8 cellular contexts compared by ENCODE assay signal in the genomic region with DNA sequence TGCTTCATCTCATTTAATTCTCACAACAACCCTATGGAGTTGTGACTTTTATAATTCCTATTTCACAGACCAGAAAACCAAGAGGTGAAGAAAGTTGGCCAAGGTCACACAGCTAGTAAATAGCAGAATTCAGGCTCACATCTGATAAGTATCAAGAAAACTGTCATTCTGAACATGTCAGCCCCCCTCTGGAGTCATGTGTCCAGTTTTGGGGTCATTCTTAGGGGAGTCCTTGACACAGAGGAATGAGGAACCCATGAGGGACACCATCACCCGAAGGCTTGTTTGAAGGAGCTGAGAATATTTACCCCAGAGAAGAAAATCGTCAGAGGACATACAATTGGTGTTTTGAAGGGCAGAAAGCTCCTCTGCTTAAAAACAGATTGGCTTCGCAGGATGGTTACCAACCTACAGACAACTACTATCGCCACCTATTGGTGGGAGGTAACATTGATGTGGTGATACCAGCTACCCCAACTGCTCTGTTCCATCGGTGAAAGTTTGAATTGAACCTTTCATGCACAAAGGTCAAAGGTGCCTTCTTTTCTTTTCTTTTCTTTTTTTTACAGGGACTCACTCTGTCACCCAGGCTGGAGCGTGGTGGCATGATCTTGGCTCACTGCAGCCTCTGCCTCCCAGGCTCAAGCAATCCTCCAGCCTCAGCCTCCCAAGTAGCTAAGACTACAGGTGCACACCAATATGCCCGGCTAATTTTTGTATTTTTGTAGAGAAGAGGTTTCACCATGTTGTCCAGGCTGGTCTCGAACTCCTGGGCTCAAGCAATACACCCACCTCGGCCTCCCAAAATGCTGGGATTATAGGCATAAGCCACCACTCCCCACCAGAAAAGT. TPM values are rescaled to one million over a fixed set of nuclear protein-coding genes. Genes with fewer than 3 reads are reported as not detected.
DNase-seq lines count a peak whose midpoint lies in the region; ATAC-seq and TF ChIP-seq lines count a peak whose summit lies in the region.

No MANE protein-coding gene starts in this region.

- H3K27ac ChIP-seq in C4-2B (no peak overlapping the region), dorsolateral prefrontal cortex (no peak overlapping the region)

- peaks cover 0 to 4% (median 0%) of the 10 kb centered on the region in 45 donors for H3K27me3 ChIP-seq in dorsolateral prefrontal cortex

- H3K4me3 ChIP-seq in dorsolateral prefrontal cortex = no peak overlapping the region

- ATAC-seq in GM21360 (IDR thresholded peaks at IDR 0.05; ENCODE audit: unreplicated experiment) = no peak

- intact Hi-C loops in dorsolateral prefrontal cortex (cut with DNase I) = loop anchor here in 1 of 2 donors (5.0 kb wide), 1 partner anchor 45 kb away; no protein-coding TSS in a partner anchor

- DNase-seq in HCEC 1CT = peak; percentile 59
- DNase-seq in NCI-H345 (lab: John Stamatoyannopoulos, UW) = peak; percentile 52
- peak; percentile 35 for DNase-seq in activated CD4-positive, CD25-positive, alpha-beta regulatory T cell treated with anti-CD3 and anti-CD28 coated beads, Interleukin-2, amount 50 U/mL, for 72 hours
- DNase-seq in dorsolateral prefrontal cortex = peak in 1 of 10 donors; percentile 29
- DNase-seq in medulla oblongata (ENCODE audit: extremely low spot score) = peak; percentile 77
- DNase-seq in stimulated activated naive CD4-positive, alpha-beta T cell treated with Interleukin-2 at 50 U/mL for 16 hours (lab: John Stamatoyannopoulos, UW) = peak; percentile 15

- TF ChIP-seq CTCF in C4-2B (conservative IDR thresholded peaks at IDR 0.05) (peak; percentile 76), dorsolateral prefrontal cortex (IDR thresholded peaks at IDR 0.05 in 54 of 56, conservative IDR thresholded peaks at IDR 0.05 in 2 of 56; ENCODE audit: low read depth in 1 of 56, partially characterized antibody in 56 of 56) (peak; percentile 31 to 81 (median 70))

RNA-seq across cellular contexts. Expression of a gene that starts 31.3 kb away (rescaled TPM):
- 1 to 10 TPM in 2 of 120 experiments, under 1 TPM in 97, not detected in 21; 0.10 to 1.2 (median 0.31) TPM for total RNA-seq in dorsolateral prefrontal cortex

RNA-seq across cellular contexts. Expression of a gene that starts 55.9 kb away (rescaled TPM):
- 100 to 1,000 TPM in 113 of 120 experiments, 10 to 100 TPM in 7; 76.0 to 224 (median 129) TPM for total RNA-seq in dorsolateral prefrontal cortex
